ENCODE assay signal across 17 cellular contexts in genomic region chr17:44915727-44916058, GRCh38. TPM values are rescaled to one million over a fixed set of nuclear protein-coding genes. Genes with fewer than 3 reads are reported as not detected.
"Had no signal": no experiment of that assay in that cellular context is flagged by ENCODE, and none has a peak within 500 bp of the region (broad histone marks: within the 10 kb centered on the region; RNA-seq: fewer than 3 reads in every experiment).

No MANE protein-coding gene starts in this region.

- H3K27me3 ChIP-seq: adrenal gland, colonic mucosa had no signal

- H3K9me3 Mint-ChIP-seq: type B pancreatic cell had no signal

- H3K4me3 ChIP-seq: adrenal gland, colonic mucosa, heart left ventricle, skin epidermis had no signal

- H3K36me3 ChIP-seq: adrenal gland, colonic mucosa, heart left ventricle, WERI-Rb-1 had no signal

- H3K27ac ChIP-seq: colonic mucosa, WERI-Rb-1 had no signal

- H3K27ac Mint-ChIP-seq: activated CD4-positive, alpha-beta T cell treated with anti-CD3 and anti-CD28 coated beads for 36 hours; activated CD8-positive, alpha-beta T cell treated with anti-CD3 and anti-CD28 coated beads, Interleukin-2, amount 10 ng/mL, durations not matched to agents 7 days and 5 days had no signal

- FAIRE-seq: endothelial cell of umbilical vein had no signal

- H3K4me3 Mint-ChIP-seq: activated CD4-positive, alpha-beta T cell treated with anti-CD3 and anti-CD28 coated beads for 36 hours; activated CD8-positive, alpha-beta T cell treated with anti-CD3 and anti-CD28 coated beads, Interleukin-2, amount 10 ng/mL, durations not matched to agents 7 days and 5 days; type B pancreatic cell had no signal

- H3K9me3 ChIP-seq: adrenal gland, colonic mucosa, heart left ventricle had no signal

- ATAC-seq: activated CD4-positive, alpha-beta T cell treated with anti-CD3 and anti-CD28 coated beads for 36 hours; activated CD8-positive, alpha-beta T cell treated with anti-CD3 and anti-CD28 coated beads, Interleukin-2, amount 10 ng/mL, durations not matched to agents 7 days and 5 days; heart left ventricle had no signal

- H3K4me1 Mint-ChIP-seq: activated CD4-positive, alpha-beta T cell treated with anti-CD3 and anti-CD28 coated beads for 36 hours had no signal

- H3K4me1 ChIP-seq: colonic mucosa had no signal

- H3K36me3 Mint-ChIP-seq: type B pancreatic cell had no signal

- DNase-seq: activated CD4-positive, alpha-beta T cell treated with anti-CD3 and anti-CD28 coated beads for 36 hours; activated CD8-positive, alpha-beta memory T cell treated with anti-CD3 and anti-CD28 coated beads, Interleukin-2, amount 50 U/mL, for 48 hours; activated CD8-positive, alpha-beta T cell treated with anti-CD3 and anti-CD28 coated beads, Interleukin-2, amount 10 ng/mL, durations not matched to agents 7 days and 5 days; activated naive CD4-positive, alpha-beta T cell treated with anti-CD3 and anti-CD28 coated beads, Interleukin-2, amount 50 U/mL, for 16 hours; colonic mucosa; effector CD4-positive, alpha-beta T cell; foreskin melanocyte; T-helper 1 cell had no signal

RNA-seq across cellular contexts. Expression of gene GFAP, which starts 0.4 kb away (rescaled TPM):
- total RNA-seq: activated CD4-positive, alpha-beta T cell treated with anti-CD3 and anti-CD28 coated beads for 36 hours; activated CD8-positive, alpha-beta T cell treated with anti-CD3 and anti-CD28 coated beads, Interleukin-2, amount 10 ng/mL, durations not matched to agents 7 days and 5 days; bronchial epithelial cell; osteocyte had no signal
- polyA plus RNA-seq: neural cell had no signal

RNA-seq across cellular contexts. Expression of gene KIF18B, which starts 31.9 kb away (rescaled TPM):
- total RNA-seq: bronchial epithelial cell had no signal

RNA-seq across cellular contexts. Expression of gene C1QL1, which starts 52.4 kb away (rescaled TPM):
- total RNA-seq: bronchial epithelial cell had no signal
